Comparison of ENCODE assay signal across 1 cellular context in the genomic region with DNA sequence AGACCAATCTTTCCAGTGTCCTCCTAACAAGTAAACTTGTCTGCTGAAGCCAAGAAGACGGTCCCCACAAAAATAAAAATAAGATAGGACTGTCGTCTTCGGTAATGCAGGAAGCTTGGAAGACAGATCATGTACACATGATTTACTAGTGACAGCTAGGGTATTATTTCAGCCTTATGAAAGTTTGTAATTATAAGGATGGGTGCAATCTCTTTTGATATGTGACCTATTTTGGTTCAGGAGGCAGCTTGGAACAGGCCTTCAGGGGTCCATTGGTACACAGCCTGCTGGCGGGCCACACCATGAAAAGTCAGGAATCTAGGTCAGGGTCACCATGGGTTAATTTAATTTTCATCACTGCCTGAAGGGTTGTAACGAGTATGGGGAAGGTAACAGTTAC.
TF ChIP-seq lines count a peak whose summit lies in the region.

No MANE protein-coding gene starts in this region.

TF ChIP-seq in GM23338, 12 proteins besides CTCF, POLR2A, EP300 and RAD21 (continued from another document):
- TF ChIP-seq, protein P1, sequence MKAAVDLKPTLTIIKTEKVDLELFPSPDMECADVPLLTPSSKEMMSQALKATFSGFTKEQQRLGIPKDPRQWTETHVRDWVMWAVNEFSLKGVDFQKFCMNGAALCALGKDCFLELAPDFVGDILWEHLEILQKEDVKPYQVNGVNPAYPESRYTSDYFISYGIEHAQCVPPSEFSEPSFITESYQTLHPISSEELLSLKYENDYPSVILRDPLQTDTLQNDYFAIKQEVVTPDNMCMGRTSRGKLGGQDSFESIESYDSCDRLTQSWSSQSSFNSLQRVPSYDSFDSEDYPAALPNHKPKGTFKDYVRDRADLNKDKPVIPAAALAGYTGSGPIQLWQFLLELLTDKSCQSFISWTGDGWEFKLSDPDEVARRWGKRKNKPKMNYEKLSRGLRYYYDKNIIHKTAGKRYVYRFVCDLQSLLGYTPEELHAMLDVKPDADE (IDR thresholded peaks at IDR 0.05) = no peak
- TF ChIP-seq EZH2 (IDR thresholded peaks at IDR 0.05; ENCODE audit: low read depth, unreplicated experiment) (no peak), EZH2phosphoT487 (IDR thresholded peaks at IDR 0.05; ENCODE audit: unreplicated experiment) (no peak), STAT1 (IDR thresholded peaks at IDR 0.05; ENCODE audit: unreplicated experiment) (no peak), NANOG (IDR thresholded peaks at IDR 0.05; ENCODE audit: borderline replicate concordance) (no peak), ZNF331 (CRISPR knock-in tag; IDR thresholded peaks at IDR 0.05; ENCODE audit: low read depth) (no peak), ZNF114 (CRISPR knock-in tag; IDR thresholded peaks at IDR 0.05) (no peak), CREB1 (CRISPR knock-in tag; IDR thresholded peaks at IDR 0.05; ENCODE audit: low read depth) (no peak)
- TF ChIP-seq, protein P2, sequence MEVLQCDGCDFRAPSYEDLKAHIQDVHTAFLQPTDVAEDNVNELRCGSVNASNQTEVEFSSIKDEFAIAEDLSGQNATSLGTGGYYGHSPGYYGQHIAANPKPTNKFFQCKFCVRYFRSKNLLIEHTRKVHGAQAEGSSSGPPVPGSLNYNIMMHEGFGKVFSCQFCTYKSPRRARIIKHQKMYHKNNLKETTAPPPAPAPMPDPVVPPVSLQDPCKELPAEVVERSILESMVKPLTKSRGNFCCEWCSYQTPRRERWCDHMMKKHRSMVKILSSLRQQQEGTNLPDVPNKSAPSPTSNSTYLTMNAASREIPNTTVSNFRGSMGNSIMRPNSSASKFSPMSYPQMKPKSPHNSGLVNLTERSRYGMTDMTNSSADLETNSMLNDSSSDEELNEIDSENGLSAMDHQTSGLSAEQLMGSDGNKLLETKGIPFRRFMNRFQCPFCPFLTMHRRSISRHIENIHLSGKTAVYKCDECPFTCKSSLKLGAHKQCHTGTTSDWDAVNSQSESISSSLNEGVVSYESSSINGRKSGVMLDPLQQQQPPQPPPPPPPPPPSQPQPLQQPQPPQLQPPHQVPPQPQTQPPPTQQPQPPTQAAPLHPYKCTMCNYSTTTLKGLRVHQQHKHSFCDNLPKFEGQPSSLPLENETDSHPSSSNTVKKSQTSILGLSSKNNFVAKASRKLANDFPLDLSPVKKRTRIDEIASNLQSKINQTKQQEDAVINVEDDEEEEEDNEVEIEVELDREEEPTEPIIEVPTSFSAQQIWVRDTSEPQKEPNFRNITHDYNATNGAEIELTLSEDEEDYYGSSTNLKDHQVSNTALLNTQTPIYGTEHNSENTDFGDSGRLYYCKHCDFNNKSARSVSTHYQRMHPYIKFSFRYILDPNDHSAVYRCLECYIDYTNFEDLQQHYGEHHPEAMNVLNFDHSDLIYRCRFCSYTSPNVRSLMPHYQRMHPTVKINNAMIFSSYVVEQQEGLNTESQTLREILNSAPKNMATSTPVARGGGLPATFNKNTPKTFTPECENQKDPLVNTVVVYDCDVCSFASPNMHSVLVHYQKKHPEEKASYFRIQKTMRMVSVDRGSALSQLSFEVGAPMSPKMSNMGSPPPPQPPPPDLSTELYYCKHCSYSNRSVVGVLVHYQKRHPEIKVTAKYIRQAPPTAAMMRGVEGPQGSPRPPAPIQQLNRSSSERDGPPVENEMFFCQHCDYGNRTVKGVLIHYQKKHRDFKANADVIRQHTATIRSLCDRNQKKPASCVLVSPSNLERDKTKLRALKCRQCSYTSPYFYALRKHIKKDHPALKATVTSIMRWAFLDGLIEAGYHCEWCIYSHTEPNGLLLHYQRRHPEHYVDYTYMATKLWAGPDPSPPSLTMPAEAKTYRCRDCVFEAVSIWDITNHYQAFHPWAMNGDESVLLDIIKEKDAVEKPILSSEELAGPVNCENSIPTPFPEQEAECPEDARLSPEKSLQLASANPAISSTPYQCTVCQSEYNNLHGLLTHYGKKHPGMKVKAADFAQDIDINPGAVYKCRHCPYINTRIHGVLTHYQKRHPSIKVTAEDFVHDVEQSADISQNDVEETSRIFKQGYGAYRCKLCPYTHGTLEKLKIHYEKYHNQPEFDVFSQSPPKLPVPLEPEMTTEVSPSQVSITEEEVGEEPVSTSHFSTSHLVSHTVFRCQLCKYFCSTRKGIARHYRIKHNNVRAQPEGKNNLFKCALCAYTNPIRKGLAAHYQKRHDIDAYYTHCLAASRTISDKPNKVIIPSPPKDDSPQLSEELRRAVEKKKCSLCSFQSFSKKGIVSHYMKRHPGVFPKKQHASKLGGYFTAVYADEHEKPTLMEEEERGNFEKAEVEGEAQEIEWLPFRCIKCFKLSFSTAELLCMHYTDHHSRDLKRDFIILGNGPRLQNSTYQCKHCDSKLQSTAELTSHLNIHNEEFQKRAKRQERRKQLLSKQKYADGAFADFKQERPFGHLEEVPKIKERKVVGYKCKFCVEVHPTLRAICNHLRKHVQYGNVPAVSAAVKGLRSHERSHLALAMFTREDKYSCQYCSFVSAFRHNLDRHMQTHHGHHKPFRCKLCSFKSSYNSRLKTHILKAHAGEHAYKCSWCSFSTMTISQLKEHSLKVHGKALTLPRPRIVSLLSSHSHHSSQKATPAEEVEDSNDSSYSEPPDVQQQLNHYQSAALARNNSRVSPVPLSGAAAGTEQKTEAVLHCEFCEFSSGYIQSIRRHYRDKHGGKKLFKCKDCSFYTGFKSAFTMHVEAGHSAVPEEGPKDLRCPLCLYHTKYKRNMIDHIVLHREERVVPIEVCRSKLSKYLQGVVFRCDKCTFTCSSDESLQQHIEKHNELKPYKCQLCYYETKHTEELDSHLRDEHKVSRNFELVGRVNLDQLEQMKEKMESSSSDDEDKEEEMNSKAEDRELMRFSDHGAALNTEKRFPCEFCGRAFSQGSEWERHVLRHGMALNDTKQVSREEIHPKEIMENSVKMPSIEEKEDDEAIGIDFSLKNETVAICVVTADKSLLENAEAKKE (CRISPR knock-in tag; IDR thresholded peaks at IDR 0.05) = no peak
- TF ChIP-seq, protein P3, sequence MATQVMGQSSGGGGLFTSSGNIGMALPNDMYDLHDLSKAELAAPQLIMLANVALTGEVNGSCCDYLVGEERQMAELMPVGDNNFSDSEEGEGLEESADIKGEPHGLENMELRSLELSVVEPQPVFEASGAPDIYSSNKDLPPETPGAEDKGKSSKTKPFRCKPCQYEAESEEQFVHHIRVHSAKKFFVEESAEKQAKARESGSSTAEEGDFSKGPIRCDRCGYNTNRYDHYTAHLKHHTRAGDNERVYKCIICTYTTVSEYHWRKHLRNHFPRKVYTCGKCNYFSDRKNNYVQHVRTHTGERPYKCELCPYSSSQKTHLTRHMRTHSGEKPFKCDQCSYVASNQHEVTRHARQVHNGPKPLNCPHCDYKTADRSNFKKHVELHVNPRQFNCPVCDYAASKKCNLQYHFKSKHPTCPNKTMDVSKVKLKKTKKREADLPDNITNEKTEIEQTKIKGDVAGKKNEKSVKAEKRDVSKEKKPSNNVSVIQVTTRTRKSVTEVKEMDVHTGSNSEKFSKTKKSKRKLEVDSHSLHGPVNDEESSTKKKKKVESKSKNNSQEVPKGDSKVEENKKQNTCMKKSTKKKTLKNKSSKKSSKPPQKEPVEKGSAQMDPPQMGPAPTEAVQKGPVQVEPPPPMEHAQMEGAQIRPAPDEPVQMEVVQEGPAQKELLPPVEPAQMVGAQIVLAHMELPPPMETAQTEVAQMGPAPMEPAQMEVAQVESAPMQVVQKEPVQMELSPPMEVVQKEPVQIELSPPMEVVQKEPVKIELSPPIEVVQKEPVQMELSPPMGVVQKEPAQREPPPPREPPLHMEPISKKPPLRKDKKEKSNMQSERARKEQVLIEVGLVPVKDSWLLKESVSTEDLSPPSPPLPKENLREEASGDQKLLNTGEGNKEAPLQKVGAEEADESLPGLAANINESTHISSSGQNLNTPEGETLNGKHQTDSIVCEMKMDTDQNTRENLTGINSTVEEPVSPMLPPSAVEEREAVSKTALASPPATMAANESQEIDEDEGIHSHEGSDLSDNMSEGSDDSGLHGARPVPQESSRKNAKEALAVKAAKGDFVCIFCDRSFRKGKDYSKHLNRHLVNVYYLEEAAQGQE (IDR thresholded peaks at IDR 0.05; ENCODE audit: unreplicated experiment) = no peak
TF ChIP-seq in GM23338: peak in this region for 0.
